In genomic region chr11:124069429-124070401, GRCh38 we compare ENCODE assay signal across 8 cellular contexts. TPM values are rescaled to one million over a fixed set of nuclear protein-coding genes. Genes with fewer than 3 reads are reported as not detected.
DNase-seq lines count a peak whose midpoint lies in the region; ATAC-seq, FAIRE-seq and TF ChIP-seq lines count a peak whose summit lies in the region.

No MANE protein-coding gene starts in this region.

- SMC1A ChIA-PET in GM12878 (lab: Charles Lee; ENCODE audit: uncharacterized antibody, unreplicated experiment): interaction anchor here (0.6 to 1.7 kb wide), 6 partner anchors 46 to 1073 kb away, joined by 3 to 7 read pairs (median 3); partner anchors contain the start of gene VWA5A

- peak; percentile 65 for TF ChIP-seq RAD21 in GM12878 (IDR thresholded peaks at IDR 0.05; ENCODE audit: insufficient read depth, low read depth, low read length)

- in situ Hi-C loops in GM12878 (cut with MboI): loop anchor here (5.0 to 10.0 kb wide), 2 partner anchors 128 to 515 kb away; no protein-coding TSS in a partner anchor

- RAD21 ChIA-PET in GM12878 (lab: Charles Lee; ENCODE audit: unreplicated experiment): interaction anchor here (1.2 to 5.1 kb wide), 3 partner anchors 124 to 516 kb away, joined by 3 to 28 read pairs (median 5); no protein-coding TSS in a partner anchor

- CTCF ChIA-PET in GM12878 (lab: Yijun Ruan, JAX): interaction anchor here (0.6 to 8.6 kb wide), 15 partner anchors 13 to 516 kb away, joined by 3 to 89 read pairs (median 4); partner anchors contain the start of gene VWA5A

- no peak for TF ChIP-seq EP300 in GM12878 (IDR thresholded peaks at IDR 0.05; ENCODE audit: borderline replicate concordance in 1 of 2, control insufficient read depth in 1 of 2, low read depth in 2 of 2, low read length in 2 of 2)

- H3K4me1 ChIP-seq in GM12878 (ENCODE audit: control insufficient read depth, insufficient read depth, low read length) (peaks cover 12% of the 10 kb centered on the region), keratinocyte (ENCODE audit: control insufficient read depth, extremely low read depth, insufficient read depth, low read length) (peaks cover 5% of the 10 kb centered on the region)

- dilution Hi-C loops in keratinocyte (cut with MboI; ENCODE audit: extremely low pct_ligation_motif_present, low sequenced_read_pairs): no loop called here

- H3K27ac ChIP-seq in GM12878 (ENCODE audit: control insufficient read depth, insufficient read depth) (no peak overlapping the region), keratinocyte (ENCODE audit: control insufficient read depth, insufficient read depth, low read length) (no peak overlapping the region)

- H3K36me3 ChIP-seq in GM12878 (ENCODE audit: control insufficient read depth in 2 of 2, insufficient read depth in 2 of 2, low read length in 1 of 2) (no peaks in the 10 kb centered on the region), keratinocyte (ENCODE audit: control insufficient read depth in 2 of 2, extremely low read depth in 1 of 2, insufficient read depth in 2 of 2, low read length in 2 of 2) (no peaks in the 10 kb centered on the region)

- H2AFZ ChIP-seq in GM12878 (ENCODE audit: control insufficient read depth, low read depth, low read length) (peak overlapping the region; percentile 62), keratinocyte (ENCODE audit: control insufficient read depth, low read length) (peak overlapping the region; percentile 94)

- H3K4me2 ChIP-seq in GM12878 (ENCODE audit: control insufficient read depth, insufficient read depth): peak overlapping the region; percentile 76
- peak overlapping the region; percentile 91 for H3K4me2 ChIP-seq in keratinocyte (ENCODE audit: control insufficient read depth, extremely low read depth, insufficient read depth, low read depth, low read length)

- ATAC-seq in GM21390 (IDR thresholded peaks at IDR 0.05; ENCODE audit: unreplicated experiment) (peak; percentile 66), HG03575 (IDR thresholded peaks at IDR 0.05; ENCODE audit: extremely low read depth, insufficient number of reproducible peaks, low FRiP score, unreplicated experiment) (peak; percentile 28), GM12878 (peak; percentile 93)

- DNase-seq in EL: peak; percentile 67
- peak; percentile 28 for DNase-seq in RPMI8226
- DNase-seq in GM12878 (ENCODE audit: low read depth, low spot score): peak; percentile 13
- no peak for DNase-seq in keratinocyte (ENCODE audit: low read depth, low spot score)
- peak in 2 of 3 donors; percentile 14 to 27 for DNase-seq in stimulated activated CD4-positive, alpha-beta T cell treated with anti-CD3 and anti-CD28 coated beads, TNF-alpha, amount 100 ng/mL, for 48 hours (ENCODE audit: low read depth in 3 of 3)
- DNase-seq in epidermal melanocyte (ENCODE audit: insufficient read length, low spot score): no peak

- no peak overlapping the region for H3K9ac ChIP-seq in GM12878 (ENCODE audit: control insufficient read depth, insufficient read depth, low read length)
- H3K9ac ChIP-seq in keratinocyte (ENCODE audit: control insufficient read depth, extremely low read depth, insufficient read depth, low read length): no peak overlapping the region

- intact Hi-C loops in GM12878 (cut with micrococcal nuclease; ENCODE audit: unreplicated experiment): loop anchor here (1.0 to 2.0 kb wide), 2 partner anchors 259 to 517 kb away; no protein-coding TSS in a partner anchor

- no peaks in the 10 kb centered on the region for H3K9me1 ChIP-seq in keratinocyte (ENCODE audit: control insufficient read depth, extremely low read depth, insufficient read depth, low read length)

- H4K20me1 ChIP-seq in GM12878 (ENCODE audit: control insufficient read depth, insufficient read depth): no peaks in the 10 kb centered on the region
- H4K20me1 ChIP-seq in keratinocyte (ENCODE audit: control insufficient read depth, extremely low read depth, insufficient read depth, low read length): no peaks in the 10 kb centered on the region

- no peak for TF ChIP-seq POLR2A in GM12878 (IDR thresholded peaks at IDR 0.05; ENCODE audit: low read depth, low read length)

- no peaks in the 10 kb centered on the region for H3K27me3 ChIP-seq in GM12878 (replicated peaks in 1 of 2; ENCODE audit: control insufficient read depth in 2 of 2, insufficient read depth in 2 of 2, low read length in 1 of 2)
- no peaks in the 10 kb centered on the region for H3K27me3 ChIP-seq in keratinocyte (ENCODE audit: control insufficient read depth, extremely low read depth, insufficient read depth, low read length)

- TF ChIP-seq CTCF in GM12878 (IDR thresholded peaks at IDR 0.05 in 2 of 3, conservative IDR thresholded peaks at IDR 0.05 in 1 of 3; ENCODE audit: control insufficient read depth in 2 of 3, extremely low read depth in 1 of 3, insufficient read depth in 1 of 3, low read depth in 3 of 3, low read length in 3 of 3) (peak; percentile 66 to 81 (median 73)), keratinocyte (optimal IDR thresholded peaks at IDR 0.05 in 1 of 3, IDR thresholded peaks at IDR 0.05 in 1 of 3, conservative IDR thresholded peaks at IDR 0.05 in 1 of 3; ENCODE audit: extremely low read depth in 1 of 3, insufficient read depth in 2 of 3, low read length in 3 of 3) (peak; percentile 86 to 87 (median 86))

- FAIRE-seq in GM12878 (lab: Jason Lieb, UNC) (peak; percentile 86), keratinocyte (lab: Jason Lieb, UNC) (no peak)

- H3K4me3 ChIP-seq in GM12878: no peak overlapping the region
- peak overlapping the region; percentile 9 to 70 (median 60) for H3K4me3 ChIP-seq in keratinocyte (ENCODE audit: control insufficient read depth in 2 of 3, extremely low read depth in 1 of 3, insufficient read depth in 2 of 3, low read depth in 1 of 3, low read length in 3 of 3)

- no TSS peak for BruUV-seq in GM12878 (replicated peaks; lab: Mats Ljungman, UMichigan)

- WGBS in GM12878 (ENCODE audit: insufficient coverage, insufficient replicate concordance, low lambda C conversion rate, missing lambda C conversion rate): 55% methylated on average over 28 of the region's 28 CpGs

- no peaks in the 10 kb centered on the region; the same call in 2 of the 3 replicates for H3K9me3 ChIP-seq in GM12878 (replicated peaks; ENCODE audit: control insufficient read depth, insufficient read depth, low read length)
- H3K9me3 ChIP-seq in keratinocyte (ENCODE audit: control insufficient read depth, low read depth, low read length): no peaks in the 10 kb centered on the region

- H3K79me2 ChIP-seq in GM12878 (ENCODE audit: control insufficient read depth, insufficient read depth, low read length) (no peaks in the 10 kb centered on the region), keratinocyte (ENCODE audit: control insufficient read depth, insufficient read depth, low read length) (no peaks in the 10 kb centered on the region)

- POLR2A ChIA-PET in GM12878 (lab: Charles Lee): interaction anchor here (0.5 kb wide), 1 partner anchor 1352 kb away, joined by 6 read pairs; no protein-coding TSS in a partner anchor

RNA-seq across cellular contexts. Expression of gene OR10G7, which starts 28.6 kb away (rescaled TPM):
- total RNA-seq in GM12878 (2013; cell fraction: nucleolus; rRNA removed): not detected in 2 replicates
- total RNA-seq in GM12878 (2014; rRNA removed) (not detected in 2 replicates), GM12878 (2014; rRNA removed; fragmentation: Illumina TruSeq; extraction: Trizol) (not detected in 2 replicates), GM12878 (2021) (not detected in 2 replicates)
- not detected for polyA plus RNA-seq in GM12878 (2011; ENCODE audit: low read depth)
- polyA plus RNA-seq in GM12878 (2011; rRNA removed) (not detected in 2 replicates), GM12878 (2014; fragmentation: Illumina TruSeq; extraction: Trizol) (not detected in 2 replicates), GM12878 (2014; fragmentation: Nextera tagmentation; extraction: Ambion mirVana) (not detected), GM12878 (2014; rRNA removed) (not detected in 2 replicates), GM12878 (2016; fragmentation: Nextera tagmentation; extraction: Ambion mirVana) (not detected), keratinocyte (not detected in 3 replicates)
- polyA plus RNA-seq in GM12878 (2011; cell fraction: cytosol; rRNA removed): not detected in 2 replicates
- not detected in 2 replicates for polyA plus RNA-seq in GM12878 (2011; cell fraction: nucleus; rRNA removed)
- not detected in 2 replicates for polyA plus RNA-seq in GM12878 (2012)
- polyA minus RNA-seq in GM12878 (2011; rRNA and poly(A)+ RNA removed): not detected in 2 replicates
- polyA minus RNA-seq in GM12878 (2011; cell fraction: cytosol; rRNA and poly(A)+ RNA removed): not detected in 2 replicates
- polyA minus RNA-seq in GM12878 (2011; cell fraction: nucleus; rRNA and poly(A)+ RNA removed): not detected in 2 replicates
- not detected for polyA plus RNA-seq in keratinocyte (2011; ENCODE audit: low read depth)
- polyA plus RNA-seq in keratinocyte (2011; cell fraction: cytosol; rRNA removed): not detected in 2 replicates
- polyA plus RNA-seq in keratinocyte (2011; cell fraction: nucleus; rRNA removed): not detected in 2 replicates
- polyA plus RNA-seq in keratinocyte (2012; ENCODE audit: low replicate concordance): not detected in 2 replicates
- not detected in 3 replicates for polyA minus RNA-seq in keratinocyte
- not detected for polyA minus RNA-seq in keratinocyte (2011; cell fraction: cytosol; rRNA and poly(A)+ RNA removed)
- not detected in 2 replicates for polyA minus RNA-seq in keratinocyte (2011; cell fraction: nucleus; rRNA and poly(A)+ RNA removed)

RNA-seq across cellular contexts. Expression of gene OR10G8, which starts 43.1 kb away (rescaled TPM):
- not detected in 2 replicates for total RNA-seq in GM12878 (2013; cell fraction: nucleolus; rRNA removed)
- total RNA-seq in GM12878 (2014; rRNA removed): not detected in 2 replicates
- not detected in 2 replicates for total RNA-seq in GM12878 (2014; rRNA removed; fragmentation: Illumina TruSeq; extraction: Trizol)
- total RNA-seq in GM12878 (2021): not detected in 2 replicates
- not detected for polyA plus RNA-seq in GM12878 (2011; ENCODE audit: low read depth)
- polyA plus RNA-seq in GM12878 (2011; rRNA removed): not detected in 2 replicates
- polyA plus RNA-seq in GM12878 (2011; cell fraction: cytosol; rRNA removed): not detected in 2 replicates
- not detected in 2 replicates for polyA plus RNA-seq in GM12878 (2011; cell fraction: nucleus; rRNA removed)
- not detected in 2 replicates for polyA plus RNA-seq in GM12878 (2012)
- polyA plus RNA-seq in GM12878 (2014; fragmentation: Illumina TruSeq; extraction: Trizol): not detected in 2 replicates
- not detected for polyA plus RNA-seq in GM12878 (2014; fragmentation: Nextera tagmentation; extraction: Ambion mirVana)
- not detected in 2 replicates for polyA plus RNA-seq in GM12878 (2014; rRNA removed)
- not detected for polyA plus RNA-seq in GM12878 (2016; fragmentation: Nextera tagmentation; extraction: Ambion mirVana)
- not detected in 2 replicates for polyA minus RNA-seq in GM12878 (2011; rRNA and poly(A)+ RNA removed)
- polyA minus RNA-seq in GM12878 (2011; cell fraction: cytosol; rRNA and poly(A)+ RNA removed): not detected in 2 replicates
- not detected in 2 replicates for polyA minus RNA-seq in GM12878 (2011; cell fraction: nucleus; rRNA and poly(A)+ RNA removed)
- not detected in 3 replicates for polyA plus RNA-seq in keratinocyte
- not detected for polyA plus RNA-seq in keratinocyte (2011; ENCODE audit: low read depth)
- polyA plus RNA-seq in keratinocyte (2011; cell fraction: cytosol; rRNA removed): not detected in 2 replicates
- polyA plus RNA-seq in keratinocyte (2011; cell fraction: nucleus; rRNA removed): not detected in 2 replicates
- polyA plus RNA-seq in keratinocyte (2012; ENCODE audit: low replicate concordance): not detected in 2 replicates
- polyA minus RNA-seq in keratinocyte: not detected in 3 replicates
- polyA minus RNA-seq in keratinocyte (2011; cell fraction: cytosol; rRNA and poly(A)+ RNA removed): not detected
- polyA minus RNA-seq in keratinocyte (2011; cell fraction: nucleus; rRNA and poly(A)+ RNA removed): not detected in 2 replicates

RNA-seq across cellular contexts. Expression of gene VWA5A, which starts 45.5 kb away (rescaled TPM):
- 0.52 and 0.81 TPM in 2 replicates for total RNA-seq in GM12878 (2013; cell fraction: nucleolus; rRNA removed)
- total RNA-seq in GM12878 (2014; rRNA removed) (0.44 and 0.45 TPM in 2 replicates), GM12878 (2014; rRNA removed; fragmentation: Illumina TruSeq; extraction: Trizol) (0.54 and 0.78 TPM in 2 replicates), GM12878 (2021) (0.69 and 0.77 TPM in 2 replicates)
- polyA plus RNA-seq in GM12878 (2011; ENCODE audit: low read depth): 0.98 TPM
- polyA plus RNA-seq in GM12878 (2011; rRNA removed) (1.0 TPM in 2 replicates), GM12878 (2014; fragmentation: Illumina TruSeq; extraction: Trizol) (0.78 and 1.3 TPM in 2 replicates), GM12878 (2014; fragmentation: Nextera tagmentation; extraction: Ambion mirVana) (1 to 10 TPM; 1.4 to 1.5 TPM), GM12878 (2014; rRNA removed) (0.86 and 0.96 TPM in 2 replicates), GM12878 (2016; fragmentation: Nextera tagmentation; extraction: Ambion mirVana) (1 to 10 TPM; 1.3 to 1.6 TPM), keratinocyte (29.7 to 39.5 TPM (median 36.4 TPM) in 3 replicates)
- 0.57 and 0.73 TPM in 2 replicates for polyA plus RNA-seq in GM12878 (2011; cell fraction: cytosol; rRNA removed)
- 1.5 and 1.9 TPM in 2 replicates for polyA plus RNA-seq in GM12878 (2011; cell fraction: nucleus; rRNA removed)
- 1.4 and 1.6 TPM in 2 replicates for polyA plus RNA-seq in GM12878 (2012)
- 0.46 and 1.0 TPM in 2 replicates for polyA minus RNA-seq in GM12878 (2011; rRNA and poly(A)+ RNA removed)
- 1.5 and 1.7 TPM in 2 replicates for polyA minus RNA-seq in GM12878 (2011; cell fraction: cytosol; rRNA and poly(A)+ RNA removed)
- polyA minus RNA-seq in GM12878 (2011; cell fraction: nucleus; rRNA and poly(A)+ RNA removed): 1.6 and 2.6 TPM in 2 replicates
- polyA plus RNA-seq in keratinocyte (2011; ENCODE audit: low read depth): 24.0 TPM
- 26.9 and 37.3 TPM in 2 replicates for polyA plus RNA-seq in keratinocyte (2011; cell fraction: cytosol; rRNA removed)
- polyA plus RNA-seq in keratinocyte (2011; cell fraction: nucleus; rRNA removed): 55.8 and 60.7 TPM in 2 replicates
- polyA plus RNA-seq in keratinocyte (2012; ENCODE audit: low replicate concordance): 20.4 and 58.5 TPM in 2 replicates
- 21.2 to 43.3 TPM (median 29.1 TPM) in 3 replicates for polyA minus RNA-seq in keratinocyte
- 21.5 TPM for polyA minus RNA-seq in keratinocyte (2011; cell fraction: cytosol; rRNA and poly(A)+ RNA removed)
- 27.2 and 49.0 TPM in 2 replicates for polyA minus RNA-seq in keratinocyte (2011; cell fraction: nucleus; rRNA and poly(A)+ RNA removed)

RNA-seq across cellular contexts. Expression of gene OR10G9, which starts 46.9 kb away (rescaled TPM):
- total RNA-seq in GM12878 (2013; cell fraction: nucleolus; rRNA removed): not detected in 2 replicates
- not detected in 2 replicates for total RNA-seq in GM12878 (2014; rRNA removed)
- not detected in 2 replicates for total RNA-seq in GM12878 (2014; rRNA removed; fragmentation: Illumina TruSeq; extraction: Trizol)
- total RNA-seq in GM12878 (2021): not detected in 2 replicates
- not detected for polyA plus RNA-seq in GM12878 (2011; ENCODE audit: low read depth)
- polyA plus RNA-seq in GM12878 (2011; rRNA removed): not detected in 2 replicates
- polyA plus RNA-seq in GM12878 (2011; cell fraction: cytosol; rRNA removed): not detected in 2 replicates
- polyA plus RNA-seq in GM12878 (2011; cell fraction: nucleus; rRNA removed): not detected in 2 replicates
- polyA plus RNA-seq in GM12878 (2012): not detected in 2 replicates
- not detected in 2 replicates for polyA plus RNA-seq in GM12878 (2014; fragmentation: Illumina TruSeq; extraction: Trizol)
- not detected for polyA plus RNA-seq in GM12878 (2014; fragmentation: Nextera tagmentation; extraction: Ambion mirVana)
- polyA plus RNA-seq in GM12878 (2014; rRNA removed): not detected in 2 replicates
- not detected for polyA plus RNA-seq in GM12878 (2016; fragmentation: Nextera tagmentation; extraction: Ambion mirVana)
- not detected in 2 replicates for polyA minus RNA-seq in GM12878 (2011; rRNA and poly(A)+ RNA removed)
- polyA minus RNA-seq in GM12878 (2011; cell fraction: cytosol; rRNA and poly(A)+ RNA removed): not detected in 2 replicates
- not detected in 2 replicates for polyA minus RNA-seq in GM12878 (2011; cell fraction: nucleus; rRNA and poly(A)+ RNA removed)
- polyA plus RNA-seq in keratinocyte: not detected in 3 replicates
- not detected for polyA plus RNA-seq in keratinocyte (2011; ENCODE audit: low read depth)
- polyA plus RNA-seq in keratinocyte (2011; cell fraction: cytosol; rRNA removed): not detected in 2 replicates
- not detected in 2 replicates for polyA plus RNA-seq in keratinocyte (2011; cell fraction: nucleus; rRNA removed)
- not detected in 2 replicates for polyA plus RNA-seq in keratinocyte (2012; ENCODE audit: low replicate concordance)
- polyA minus RNA-seq in keratinocyte: not detected in 3 replicates
- not detected for polyA minus RNA-seq in keratinocyte (2011; cell fraction: cytosol; rRNA and poly(A)+ RNA removed)
- not detected in 2 replicates for polyA minus RNA-seq in keratinocyte (2011; cell fraction: nucleus; rRNA and poly(A)+ RNA removed)

RNA-seq across cellular contexts. Expression of gene OR10G4, which starts 56.9 kb away (rescaled TPM):
- total RNA-seq in GM12878 (2013; cell fraction: nucleolus; rRNA removed): not detected in 2 replicates
- total RNA-seq in GM12878 (2014; rRNA removed) (not detected in 2 replicates), GM12878 (2014; rRNA removed; fragmentation: Illumina TruSeq; extraction: Trizol) (not detected in 2 replicates), GM12878 (2021) (not detected in 2 replicates)
- polyA plus RNA-seq in GM12878 (2011; ENCODE audit: low read depth): not detected
- polyA plus RNA-seq in GM12878 (2011; rRNA removed) (not detected in 2 replicates), GM12878 (2014; fragmentation: Illumina TruSeq; extraction: Trizol) (not detected in 2 replicates), GM12878 (2014; fragmentation: Nextera tagmentation; extraction: Ambion mirVana) (not detected), GM12878 (2014; rRNA removed) (not detected in 2 replicates), GM12878 (2016; fragmentation: Nextera tagmentation; extraction: Ambion mirVana) (not detected), keratinocyte (not detected in 3 replicates)
- not detected in 2 replicates for polyA plus RNA-seq in GM12878 (2011; cell fraction: cytosol; rRNA removed)
- polyA plus RNA-seq in GM12878 (2011; cell fraction: nucleus; rRNA removed): not detected in 2 replicates
- polyA plus RNA-seq in GM12878 (2012): not detected in 2 replicates
- not detected in 2 replicates for polyA minus RNA-seq in GM12878 (2011; rRNA and poly(A)+ RNA removed)
- polyA minus RNA-seq in GM12878 (2011; cell fraction: cytosol; rRNA and poly(A)+ RNA removed): not detected in 2 replicates
- not detected in 2 replicates for polyA minus RNA-seq in GM12878 (2011; cell fraction: nucleus; rRNA and poly(A)+ RNA removed)
- not detected for polyA plus RNA-seq in keratinocyte (2011; ENCODE audit: low read depth)
- not detected in 2 replicates for polyA plus RNA-seq in keratinocyte (2011; cell fraction: cytosol; rRNA removed)
- not detected in 2 replicates for polyA plus RNA-seq in keratinocyte (2011; cell fraction: nucleus; rRNA removed)
- not detected in 2 replicates for polyA plus RNA-seq in keratinocyte (2012; ENCODE audit: low replicate concordance)
- polyA minus RNA-seq in keratinocyte: not detected in 3 replicates
- polyA minus RNA-seq in keratinocyte (2011; cell fraction: cytosol; rRNA and poly(A)+ RNA removed): not detected
- polyA minus RNA-seq in keratinocyte (2011; cell fraction: nucleus; rRNA and poly(A)+ RNA removed): not detected in 2 replicates

Comparison
In these comparisons a context has a peak if more than half of its experiments do, and no peak if none do; other contexts are left out.
1. DNase-seq: peak in EL (single experiment), RPMI8226 (single experiment), GM12878 (single experiment) and stimulated activated CD4-positive, alpha-beta T cell treated with anti-CD3 and anti-CD28 coated beads, TNF-alpha, amount 100 ng/mL, for 48 hours (2 of 3); none in keratinocyte (single experiment) and epidermal melanocyte (single experiment).
2. ATAC-seq: peak in every context shown above with its lines; median percentile 93 in GM12878; 66 in GM21390; 28 in HG03575.
3. RNA of gene VWA5A, which starts 45.5 kb away (polyA plus RNA-seq): 20.4 to 60.7 TPM in keratinocyte; 0.57 to 1.9 TPM in GM12878; every median in the first group is over 4 times any median in the second.